14 cellular contexts compared by ENCODE assay signal in the genomic region with DNA sequence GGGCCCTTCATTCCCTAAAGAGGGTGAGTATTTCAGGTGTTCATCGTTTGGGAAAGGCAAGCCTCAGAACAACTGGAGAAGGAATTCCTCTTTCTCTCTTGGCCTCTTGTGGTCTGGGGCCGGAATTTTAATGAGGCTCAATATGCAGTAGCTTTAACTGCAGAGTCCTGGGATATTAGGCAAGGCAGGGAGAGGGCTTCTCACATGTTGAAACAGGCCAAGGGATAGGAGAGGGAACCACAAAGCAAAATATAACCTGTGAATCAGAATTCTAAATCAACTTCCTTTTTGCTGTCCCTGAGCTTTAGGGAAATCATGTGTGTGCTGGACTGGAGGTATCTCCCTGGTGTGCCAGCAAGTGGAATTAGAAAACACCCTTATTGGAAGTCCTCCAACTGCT.
"Had no signal": no experiment of that assay in that cellular context is flagged by ENCODE, and none has a peak within 500 bp of the region (broad histone marks: within the 10 kb centered on the region; RNA-seq: fewer than 3 reads in every experiment).

No MANE protein-coding gene starts in this region.

- H3K4me1 ChIP-seq: esophagus squamous epithelium, neural progenitor cell, stomach, uterus had no signal

- H3K4me3 ChIP-seq: esophagus squamous epithelium, neural progenitor cell, ovary, stomach, thoracic aorta, uterus had no signal

- H3K36me3 ChIP-seq: esophagus squamous epithelium, neural progenitor cell, ovary, stomach, thoracic aorta, uterus had no signal

- H3K9ac ChIP-seq: neural progenitor cell had no signal

- ATAC-seq: activated CD4-positive, CD25-positive, alpha-beta regulatory T cell treated with anti-CD3 and anti-CD28 coated beads, Interleukin-2, amount 50 U/mL, for 24 hours; activated naive CD4-positive, alpha-beta T cell treated with anti-CD3 and anti-CD28 coated beads, Interleukin-2, amount 50 U/mL, for 72 hours; activated T-cell treated with anti-CD3 and anti-CD28 coated beads, Interleukin-2, amount 50 U/mL, for 4 hours had no signal

- DNase-seq: activated CD4-positive, alpha-beta memory T cell treated with anti-CD3 and anti-CD28 coated beads for 36 hours; activated effector memory CD4-positive, alpha-beta T cell treated with anti-CD3 and anti-CD28 coated beads, Interleukin-2, amount 50 U/mL, for 16 hours; activated T-cell treated with anti-CD3 and anti-CD28 coated beads, Interleukin-2, amount 50 U/mL, for 4 hours; esophagus squamous epithelium; kidney glomerular epithelial cell; ovary; stimulated activated CD4-positive, alpha-beta T cell treated with anti-CD3 and anti-CD28 coated beads, Interleukin-4, amount 100 ng/mL, for 4 hours; stomach; T-helper 2 cell; uterus had no signal

- H3K27ac ChIP-seq: esophagus squamous epithelium, neural progenitor cell, ovary, stomach, thoracic aorta, uterus had no signal

- H3K27me3 ChIP-seq: esophagus squamous epithelium, neural progenitor cell, ovary, stomach, uterus had no signal

- H3K9me3 ChIP-seq: esophagus squamous epithelium, ovary, stomach, thoracic aorta, uterus had no signal
